7 cellular contexts compared by ENCODE assay signal in genomic region chr16:4115209-4115940, GRCh38. TPM values are rescaled to one million over a fixed set of nuclear protein-coding genes. Genes with fewer than 3 reads are reported as not detected.
DNase-seq lines count a peak whose midpoint lies in the region; ATAC-seq, FAIRE-seq and TF ChIP-seq lines count a peak whose summit lies in the region.

No MANE protein-coding gene starts in this region.

- H3K27ac ChIP-seq in PC-9 = no peak overlapping the region

- peak overlapping the region; percentile 72 for H3K4me3 Mint-ChIP-seq in activated naive CD4-positive, alpha-beta T cell treated with anti-CD3 and anti-CD28 coated beads for 36 hours
- peak overlapping the region; percentile 73 for H3K4me3 Mint-ChIP-seq in osteocyte (ENCODE audit: unreplicated experiment)

- peaks cover 8% of the 10 kb centered on the region for H3K36me3 Mint-ChIP-seq in activated naive CD4-positive, alpha-beta T cell treated with anti-CD3 and anti-CD28 coated beads for 36 hours (ENCODE audit: low read depth)
- peaks cover 12% of the 10 kb centered on the region for H3K36me3 Mint-ChIP-seq in osteocyte (ENCODE audit: unreplicated experiment)

- H3K4me1 ChIP-seq in PC-9 (replicated peaks; ENCODE audit: insufficient read depth) = no peaks in the 10 kb centered on the region

- H3K27ac Mint-ChIP-seq in activated naive CD4-positive, alpha-beta T cell treated with anti-CD3 and anti-CD28 coated beads for 36 hours = no peak overlapping the region
- no peak overlapping the region for H3K27ac Mint-ChIP-seq in osteocyte (ENCODE audit: unreplicated experiment)

- no peaks in the 10 kb centered on the region for H3K9me2 ChIP-seq in PC-9 (ENCODE audit: insufficient read depth)

- TF ChIP-seq CTCF in PC-9 (conservative IDR thresholded peaks at IDR 0.05) (no peak), osteocyte (IDR thresholded peaks at IDR 0.05) (no peak)

- H3K4me2 ChIP-seq in PC-9 = peak overlapping the region; percentile 38; the same call in 1 of the 2 replicates

- H3K4me1 Mint-ChIP-seq in activated naive CD4-positive, alpha-beta T cell treated with anti-CD3 and anti-CD28 coated beads for 36 hours (ENCODE audit: low read depth) = peaks cover 46% of the 10 kb centered on the region
- H3K4me1 Mint-ChIP-seq in osteocyte (ENCODE audit: unreplicated experiment) = peaks cover 46% of the 10 kb centered on the region

- intact Hi-C loops in PC-9 (cut with micrococcal nuclease; ENCODE audit: unreplicated experiment) = no loop called here
- intact Hi-C loops in activated naive CD4-positive, alpha-beta T cell treated with anti-CD3 and anti-CD28 coated beads for 36 hours (cut with micrococcal nuclease) = loop anchor here (5.0 to 10.0 kb wide), 2 partner anchors 67 to 131 kb away; no protein-coding TSS in a partner anchor

- POLR2A ChIA-PET in PC-9 (lab: Charles Lee; ENCODE audit: unreplicated experiment) = no interaction called here

- no peaks in the 10 kb centered on the region; the same call in 1 of the 2 replicates for H4K20me1 ChIP-seq in PC-9 (ENCODE audit: insufficient read depth)

- no peaks in the 10 kb centered on the region for H3K9me3 ChIP-seq in PC-9 (ENCODE audit: insufficient read depth, low read depth)

- no TSS peak for BruUV-seq in PC-9 (replicated peaks; lab: Mats Ljungman, UMichigan)

- CTCF ChIA-PET in PC-9 (lab: Charles Lee) = no interaction called here
- CTCF ChIA-PET in activated naive CD4-positive, alpha-beta T cell treated with anti-CD3 and anti-CD28 coated beads for 36 hours (lab: Charles Lee) = interaction anchor here (2.9 kb wide), 1 partner anchor 138 kb away, joined by 13 read pairs; no protein-coding TSS in a partner anchor

- no peak overlapping the region for H2AFZ ChIP-seq in PC-9

- peaks cover 2% of the 10 kb centered on the region for H3K27me3 Mint-ChIP-seq in activated naive CD4-positive, alpha-beta T cell treated with anti-CD3 and anti-CD28 coated beads for 36 hours (ENCODE audit: low read depth)
- H3K27me3 Mint-ChIP-seq in osteocyte (ENCODE audit: unreplicated experiment) = no peaks in the 10 kb centered on the region

- TF ChIP-seq POLR2A in GM12892 (IDR thresholded peaks at IDR 0.05; ENCODE audit: low read depth, low read length) = no peak

- no peaks in the 10 kb centered on the region for H3K36me3 ChIP-seq in PC-9 (ENCODE audit: low read depth)

- no peaks in the 10 kb centered on the region for H3K27me3 ChIP-seq in PC-9 (ENCODE audit: insufficient read depth, low read depth)

- no peak for FAIRE-seq in GM12892 (lab: Jason Lieb, UNC)

- no peaks in the 10 kb centered on the region for H3F3A ChIP-seq in PC-9 (ENCODE audit: insufficient read depth, low read depth)

- peak; percentile 45 for DNase-seq in GM12892 (ENCODE audit: insufficient read length)
- DNase-seq in PC-9 = peak in 1 of 2 experiments; percentile 36
- peak; percentile 48 for DNase-seq in activated naive CD4-positive, alpha-beta T cell treated with anti-CD3 and anti-CD28 coated beads for 36 hours
- peak; percentile 61 for DNase-seq in glomerular visceral epithelial cell (ENCODE audit: extremely low spot score)
- no peak for DNase-seq in osteocyte (ENCODE audit: extremely low spot score, unreplicated experiment)

- H3K9me3 Mint-ChIP-seq in activated naive CD4-positive, alpha-beta T cell treated with anti-CD3 and anti-CD28 coated beads for 36 hours = no peaks in the 10 kb centered on the region
- no peaks in the 10 kb centered on the region for H3K9me3 Mint-ChIP-seq in osteocyte (ENCODE audit: unreplicated experiment)

- ATAC-seq in HG03045 (IDR thresholded peaks at IDR 0.05; ENCODE audit: unreplicated experiment) (peak; percentile 16), HG03378 (IDR thresholded peaks at IDR 0.05; ENCODE audit: unreplicated experiment) (no peak)

- H3K79me2 ChIP-seq in PC-9 (ENCODE audit: low read depth) = no peaks in the 10 kb centered on the region

- no peak overlapping the region; the same call in 1 of the 2 replicates for H3K4me3 ChIP-seq in PC-9

RNA-seq across cellular contexts. Expression of gene ADCY9, which starts 0.9 kb away (rescaled TPM):
- 0.11 TPM for polyA plus RNA-seq in GM12892 (2012; ENCODE audit: missing spikeins)
- total RNA-seq in PC-9 (2021) = 9.8 and 10.5 TPM in 2 replicates
- 1 to 10 TPM; 6.5 to 7.1 TPM for total RNA-seq in activated naive CD4-positive, alpha-beta T cell treated with anti-CD3 and anti-CD28 coated beads for 36 hours
- 25.3 and 26.9 TPM in 2 replicates for total RNA-seq in osteocyte
